8 cellular contexts compared by ENCODE assay signal in the genomic region with DNA sequence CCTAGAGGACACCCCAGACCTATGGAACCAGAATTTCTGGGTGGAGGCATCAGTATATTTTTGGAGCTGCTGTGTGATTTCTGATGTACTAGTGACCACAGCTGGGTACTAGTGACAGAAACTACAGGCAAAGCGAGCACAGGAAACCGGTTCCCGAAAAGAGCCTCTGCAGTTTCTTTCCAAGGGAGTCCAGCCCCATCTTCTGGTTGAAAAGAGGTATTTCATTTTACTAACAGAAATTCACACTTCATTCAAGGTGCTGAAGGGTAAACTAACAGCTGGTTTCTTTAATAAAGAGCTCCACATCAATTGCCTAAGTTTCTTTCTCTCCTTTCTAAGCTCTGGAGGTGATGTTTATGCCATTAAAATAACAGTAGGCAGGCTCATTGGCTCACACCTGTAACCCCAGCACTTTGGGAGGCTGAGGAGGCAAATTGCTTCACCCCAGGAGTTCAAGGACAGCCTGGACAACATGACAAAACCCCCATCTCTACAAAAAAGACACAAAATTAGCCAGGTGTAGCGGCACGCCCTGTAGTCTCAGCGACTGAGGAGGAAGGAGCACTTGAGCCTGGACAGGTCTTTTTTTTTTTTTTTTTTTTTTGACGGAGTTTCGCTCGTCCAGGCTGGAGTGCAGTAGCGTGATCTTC. TPM values are rescaled to one million over a fixed set of nuclear protein-coding genes. Genes with fewer than 3 reads are reported as not detected.
DNase-seq lines count a peak whose midpoint lies in the region; ATAC-seq and TF ChIP-seq lines count a peak whose summit lies in the region.

No MANE protein-coding gene starts in this region.

- H3K27me3 Mint-ChIP-seq in GM23338 (ENCODE audit: insufficient read depth, low read depth, poor library complexity), result peaks cover 7% of the 10 kb centered on the region
- no peaks in the 10 kb centered on the region for H3K27me3 Mint-ChIP-seq in chondrocyte (ENCODE audit: low read depth)

- H3K36me3 Mint-ChIP-seq in GM23338 (ENCODE audit: low read depth), result peaks cover 60% of the 10 kb centered on the region
- H3K36me3 Mint-ChIP-seq in chondrocyte (ENCODE audit: low read depth), result peaks cover 14% of the 10 kb centered on the region

- H3K9me3 Mint-ChIP-seq in GM23338, result no peaks in the 10 kb centered on the region
- H3K9me3 Mint-ChIP-seq in chondrocyte (ENCODE audit: low read depth), result no peaks in the 10 kb centered on the region

- H3K9me2 ChIP-seq in GM23338 (ENCODE audit: insufficient read depth) (no peaks in the 10 kb centered on the region), PC-9 (ENCODE audit: insufficient read depth) (no peaks in the 10 kb centered on the region)

- H2AFZ ChIP-seq in GM23338, result no peak overlapping the region
- no peak overlapping the region for H2AFZ ChIP-seq in PC-9

- 0 out of 2 replicates have a peak overlapping the region, but pooled peaks have one; percentile 2 for H3K27ac ChIP-seq in GM23338 (ENCODE audit: low read depth)
- no peak overlapping the region for H3K27ac ChIP-seq in PC-9
- no peak overlapping the region for H3K27ac ChIP-seq in right lobe of liver

- H3K9me3 ChIP-seq in PC-9 (ENCODE audit: insufficient read depth, low read depth), result no peaks in the 10 kb centered on the region
- no peaks in the 10 kb centered on the region for H3K9me3 ChIP-seq in right lobe of liver

- TF ChIP-seq CTCF in GM23338 (conservative IDR thresholded peaks at IDR 0.05; ENCODE audit: low read depth in 2 of 2), result peak; percentile 64 to 68
- peak; percentile 64 for TF ChIP-seq CTCF in PC-9 (conservative IDR thresholded peaks at IDR 0.05)
- TF ChIP-seq CTCF in chondrocyte (IDR thresholded peaks at IDR 0.05), result peak; percentile 85
- TF ChIP-seq CTCF in right lobe of liver (IDR thresholded peaks at IDR 0.05), result peak; percentile 63 to 70 (median 64)

- no peak overlapping the region for H3K4me2 ChIP-seq in GM23338
- H3K4me2 ChIP-seq in PC-9, result no peak overlapping the region

- ATAC-seq in GM23338 (peak; percentile 78), right lobe of liver (peak; percentile 62 to 80 (median 74)), HG02759 (IDR thresholded peaks at IDR 0.05; ENCODE audit: unreplicated experiment) (no peak)

- WGBS in right lobe of liver (ENCODE audit: insufficient coverage, low coverage, low lambda C conversion rate, missing lambda C conversion rate), result 48% methylated on average over 8 of the region's 10 CpGs

- intact Hi-C loops in PC-9 (cut with micrococcal nuclease; ENCODE audit: unreplicated experiment) (loop anchor here (5.0 kb wide), 2 partner anchors 299 to 399 kb away; no protein-coding TSS in a partner anchor), right lobe of liver (cut with DNase I) (loop anchor here in 1 of 2 donors (5.0 kb wide), 1 partner anchor 164 kb away; no protein-coding TSS in a partner anchor)

- no peak for TF ChIP-seq POLR2A in right lobe of liver (IDR thresholded peaks at IDR 0.05)

- POLR2A ChIA-PET in PC-9 (lab: Charles Lee; ENCODE audit: unreplicated experiment), result no interaction called here

- no peak overlapping the region for H3K4me3 Mint-ChIP-seq in GM23338
- H3K4me3 Mint-ChIP-seq in chondrocyte (ENCODE audit: unreplicated experiment), result no peak overlapping the region

- H3K4me1 ChIP-seq in GM23338 (ENCODE audit: insufficient read depth) (0 out of 2 replicates have a peak, but pooled peaks cover 7% of the 10 kb centered on the region), PC-9 (replicated peaks; ENCODE audit: insufficient read depth) (no peaks in the 10 kb centered on the region), right lobe of liver (no peaks in the 10 kb centered on the region)

- CTCF ChIA-PET in PC-9 (lab: Charles Lee), result interaction anchor here (0.5 to 0.6 kb wide), 3 partner anchors 65 to 313 kb away, joined by 3 to 11 read pairs (median 3); no protein-coding TSS in a partner anchor

- no peak overlapping the region for H3K4me3 ChIP-seq in GM23338
- no peak overlapping the region for H3K4me3 ChIP-seq in PC-9
- no peak overlapping the region for H3K4me3 ChIP-seq in right lobe of liver

- no peaks in the 10 kb centered on the region for H3K27me3 ChIP-seq in GM23338 (ENCODE audit: insufficient read depth)
- H3K27me3 ChIP-seq in PC-9 (ENCODE audit: insufficient read depth, low read depth), result no peaks in the 10 kb centered on the region
- no peaks in the 10 kb centered on the region for H3K27me3 ChIP-seq in right lobe of liver

- H3K79me2 ChIP-seq in GM23338 (replicated peaks; ENCODE audit: insufficient read depth), result no peaks in the 10 kb centered on the region
- no peaks in the 10 kb centered on the region for H3K79me2 ChIP-seq in PC-9 (ENCODE audit: low read depth)

- peaks cover 9% of the 10 kb centered on the region for H3K36me3 ChIP-seq in GM23338 (ENCODE audit: insufficient read depth)
- H3K36me3 ChIP-seq in PC-9 (ENCODE audit: low read depth), result no peaks in the 10 kb centered on the region
- peaks cover 0 to 20% (median 0%) of the 10 kb centered on the region in 4 donors for H3K36me3 ChIP-seq in right lobe of liver

- H3F3A ChIP-seq in GM23338 (replicated peaks; ENCODE audit: low read depth) (no peaks in the 10 kb centered on the region; the same call in 1 of the 2 replicates), PC-9 (ENCODE audit: insufficient read depth, low read depth) (no peaks in the 10 kb centered on the region)

- BruUV-seq in PC-9 (replicated peaks; lab: Mats Ljungman, UMichigan), result no TSS peak

- H3K4me1 Mint-ChIP-seq in GM23338 (peaks cover 5% of the 10 kb centered on the region; the same call in 2 of the 3 replicates), chondrocyte (ENCODE audit: low read depth) (no peaks in the 10 kb centered on the region)

- H3K27ac Mint-ChIP-seq in GM23338, result peak overlapping the region; percentile 53; the same call in 1 of the 2 replicates
- no peak overlapping the region for H3K27ac Mint-ChIP-seq in chondrocyte (ENCODE audit: unreplicated experiment)

- H4K20me1 ChIP-seq in GM23338 (replicated peaks; ENCODE audit: insufficient read depth), result peaks cover 9% of the 10 kb centered on the region
- H4K20me1 ChIP-seq in PC-9 (ENCODE audit: insufficient read depth), result no peaks in the 10 kb centered on the region

- DNase-seq in D341Med (ENCODE audit: low spot score), result peak; percentile 57
- DNase-seq in GM23338 (ENCODE audit: low spot score), result peak; percentile 84
- DNase-seq in PC-9, result peak; percentile 7 to 40
- no peak for DNase-seq in chondrocyte (ENCODE audit: low spot score)
- no peak for DNase-seq in right lobe of liver
- DNase-seq in H4 (ENCODE audit: low spot score), result no peak
- no peak for DNase-seq in mesenteric fat pad (ENCODE audit: low spot score)

TF ChIP-seq in GM23338, 12 proteins besides CTCF, POLR2A, EP300 and RAD21 (continues in another document):
- TF ChIP-seq POLR2AphosphoS5 (IDR thresholded peaks at IDR 0.05; ENCODE audit: low read depth) (no peak), ZNF114 (CRISPR knock-in tag; IDR thresholded peaks at IDR 0.05) (no peak), CREB1 (CRISPR knock-in tag; IDR thresholded peaks at IDR 0.05; ENCODE audit: low read depth) (no peak), EZH2phosphoT487 (IDR thresholded peaks at IDR 0.05; ENCODE audit: unreplicated experiment) (no peak), JUNB (IDR thresholded peaks at IDR 0.05; ENCODE audit: unreplicated experiment) (no peak), ETS1 (IDR thresholded peaks at IDR 0.05) (no peak), ZNF331 (CRISPR knock-in tag; IDR thresholded peaks at IDR 0.05; ENCODE audit: low read depth) (no peak)

RNA-seq across cellular contexts. Expression of gene THAP3, which starts 22.0 kb away (rescaled TPM):
- 15.1 and 18.6 TPM in 2 replicates for total RNA-seq in GM23338 (2014; rRNA removed; shearing (Covaris generic))
- 20.9 and 23.8 TPM in 2 replicates for polyA plus RNA-seq in GM23338 (2016; fragmentation: Nextera tagmentation; extraction: Ambion mirVana)
- 14.6 and 18.7 TPM in 2 replicates for total RNA-seq in PC-9 (2021)
- 12.9 to 18.2 TPM (median 14.7 TPM) in 3 replicates for total RNA-seq in chondrocyte
- total RNA-seq in right lobe of liver, result 10 to 100 TPM in 4 of 6 experiments, 1 to 10 TPM in 2; 5.9 to 11.3 (median 10.3) TPM
- 11.4 and 17.0 TPM in 2 replicates for total RNA-seq in H4 (2014; rRNA removed; shearing (Covaris generic))
- total RNA-seq in mesenteric fat pad, result 13.3 TPM

RNA-seq across cellular contexts. Expression of gene PHF13, which starts 33.1 kb away (rescaled TPM):
- total RNA-seq in GM23338 (2014; rRNA removed; shearing (Covaris generic)), result 33.2 and 37.1 TPM in 2 replicates
- 10.4 and 12.1 TPM in 2 replicates for polyA plus RNA-seq in GM23338 (2016; fragmentation: Nextera tagmentation; extraction: Ambion mirVana)
- 18.2 and 20.9 TPM in 2 replicates for total RNA-seq in PC-9 (2021)
- total RNA-seq in chondrocyte, result 22.2 to 25.6 TPM (median 23.9 TPM) in 3 replicates
- total RNA-seq in right lobe of liver, result 1 to 10 TPM; 2.7 to 6.2 (median 4.5) TPM
- 7.6 and 7.8 TPM in 2 replicates for total RNA-seq in H4 (2014; rRNA removed; shearing (Covaris generic))
- 13.3 TPM for total RNA-seq in mesenteric fat pad

RNA-seq across cellular contexts. Expression of gene KLHL21, which starts 44.0 kb away (rescaled TPM):
- 31.1 and 35.9 TPM in 2 replicates for total RNA-seq in GM23338 (2014; rRNA removed; shearing (Covaris generic))
- 7.3 and 7.8 TPM in 2 replicates for polyA plus RNA-seq in GM23338 (2016; fragmentation: Nextera tagmentation; extraction: Ambion mirVana)
- total RNA-seq in PC-9 (2021) (20.6 and 24.4 TPM in 2 replicates), chondrocyte (34.3 to 39.6 TPM (median 38.3 TPM) in 3 replicates), right lobe of liver (10 to 100 TPM; 12.1 to 24.6 (median 20.0) TPM), mesenteric fat pad (23.4 TPM)
- 8.4 and 11.4 TPM in 2 replicates for total RNA-seq in H4 (2014; rRNA removed; shearing (Covaris generic))

RNA-seq across cellular contexts. Expression of gene DNAJC11, which starts 55.0 kb away (rescaled TPM):
- total RNA-seq in GM23338 (2014; rRNA removed; shearing (Covaris generic)), result 67.2 and 69.8 TPM in 2 replicates
- 48.4 and 51.7 TPM in 2 replicates for polyA plus RNA-seq in GM23338 (2016; fragmentation: Nextera tagmentation; extraction: Ambion mirVana)
- 49.2 and 52.8 TPM in 2 replicates for total RNA-seq in PC-9 (2021)
- total RNA-seq in chondrocyte, result 46.3 to 49.7 TPM (median 47.2 TPM) in 3 replicates
- 10 to 100 TPM; 24.9 to 36.0 (median 28.6) TPM for total RNA-seq in right lobe of liver
- total RNA-seq in H4 (2014; rRNA removed; shearing (Covaris generic)), result 33.4 and 36.5 TPM in 2 replicates
- 42.4 TPM for total RNA-seq in mesenteric fat pad

Comparison
In these comparisons a context has a peak if more than half of its experiments do, and no peak if none do; other contexts are left out.
1. DNase-seq: peak in D341Med (single experiment), GM23338 (single experiment) and PC-9 (2 of 2); none in chondrocyte (single experiment), right lobe of liver (0 of 3), H4 (single experiment) and mesenteric fat pad (single experiment).
2. Peak in every context shown above with its lines, with median percentiles within 50 percentile points of each other: CTCF ChIP-seq.